14 cellular contexts compared by ENCODE assay signal in genomic region chr16:77207029-77207428, GRCh38. TPM values are rescaled to one million over a fixed set of nuclear protein-coding genes. Genes with fewer than 3 reads are reported as not detected.
DNase-seq lines count a peak whose midpoint lies in the region; ATAC-seq and TF ChIP-seq lines count a peak whose summit lies in the region.
"Had no signal": no experiment of that assay in that cellular context is flagged by ENCODE, and none has a peak within 500 bp of the region (broad histone marks: within the 10 kb centered on the region; RNA-seq: fewer than 3 reads in every experiment).

No MANE protein-coding gene starts in this region.

- H3K27me3 ChIP-seq in SK-N-SH (ENCODE audit: insufficient read depth), result no peaks in the 10 kb centered on the region
- H3K27me3 ChIP-seq: BLaER1 treated with 17β-estradiol and CSF1 and Interleukin-3, amounts not matched to agents 10 nM and 100 nM had no signal

- TF ChIP-seq CTCF in SK-N-SH (IDR thresholded peaks at IDR 0.05), result no peak

- POLR2A ChIA-PET in SK-N-SH (lab: Yijun Ruan, JAX), result no interaction called here

- H3K9ac ChIP-seq in SK-N-SH, result no peak overlapping the region
- H3K9ac ChIP-seq: BLaER1 treated with 17β-estradiol and CSF1 and Interleukin-3, amounts not matched to agents 10 nM and 100 nM had no signal

- no peaks in the 10 kb centered on the region for H3K9me3 ChIP-seq in SK-N-SH
- H3K9me3 ChIP-seq: BLaER1 treated with 17β-estradiol and CSF1 and Interleukin-3, amounts not matched to agents 10 nM and 100 nM had no signal

- no peak overlapping the region for H2AFZ ChIP-seq in SK-N-SH (ENCODE audit: low read depth)

- H3K4me3 ChIP-seq in SK-N-SH (ENCODE audit: low read depth in 2 of 2, low read length in 1 of 2), result no peak overlapping the region
- H3K4me3 ChIP-seq: BLaER1 treated with 17β-estradiol and CSF1 and Interleukin-3, amounts not matched to agents 10 nM and 100 nM had no signal

- H3K27ac ChIP-seq in SK-N-SH (ENCODE audit: low read depth in 2 of 2, low read length in 1 of 2), result no peak overlapping the region
- no peak overlapping the region for H3K27ac ChIP-seq in substantia nigra (ENCODE audit: low read depth, low read length, poor library complexity, severe bottlenecking)
- H3K27ac ChIP-seq: 22Rv1; BLaER1 treated with 17β-estradiol and CSF1 and Interleukin-3, amounts not matched to agents 10 nM and 100 nM had no signal

- H4K20me1 ChIP-seq in SK-N-SH (ENCODE audit: insufficient read depth), result no peaks in the 10 kb centered on the region

- 76% methylated on average over 5 of the region's 5 CpGs for WGBS in SK-N-SH (ENCODE audit: low lambda C conversion rate)

- no peak for ATAC-seq in SK-N-SH treated with all-trans-retinoic acid at 6 μM for 48 hours

- no peak for TF ChIP-seq EP300 in SK-N-SH (IDR thresholded peaks at IDR 0.05; ENCODE audit: borderline replicate concordance in 1 of 2, low read depth in 1 of 2, low read length in 1 of 2)

- H3F3A ChIP-seq in SK-N-SH (replicated peaks; ENCODE audit: insufficient read depth), result no peaks in the 10 kb centered on the region

- peaks cover 0 to 6% of the 10 kb centered on the region in 2 experiments; a peak in 1 of 4 replicates for H3K4me1 ChIP-seq in SK-N-SH (ENCODE audit: control insufficient read depth in 1 of 2, insufficient read depth in 2 of 2, low read depth in 1 of 2, low read length in 1 of 2)

- TF ChIP-seq RAD21 in SK-N-SH (IDR thresholded peaks at IDR 0.05; ENCODE audit: low read length), result no peak

- no peaks in the 10 kb centered on the region for H3K9me2 ChIP-seq in SK-N-SH

- H3K79me2 ChIP-seq in SK-N-SH (ENCODE audit: insufficient read depth), result no peaks in the 10 kb centered on the region; the same call in 1 of the 2 replicates

- CTCF ChIA-PET in SK-N-SH (lab: Yijun Ruan, JAX), result no interaction called here

- H3K4me2 ChIP-seq in SK-N-SH, result no peak overlapping the region
- H3K4me2 ChIP-seq: BLaER1 treated with 17β-estradiol and CSF1 and Interleukin-3, amounts not matched to agents 10 nM and 100 nM had no signal

- DNase-seq in SK-N-SH (no peak), left kidney (ENCODE audit: low read depth, low spot score) (peak; percentile 56), activated gamma-delta T cell treated with Interleukin-2 at 50 U/mL for 16 hours (no peak), Kasumi-1 (lab: John Stamatoyannopoulos, UW) (no peak), substantia nigra (lab: John Stamatoyannopoulos, UW) (no peak)
- DNase-seq: CD4-positive, CD25-positive, alpha-beta regulatory T cell; DMS53; GF-D8; H7; KBM-7 had no signal

- no peaks in the 10 kb centered on the region for H3K36me3 ChIP-seq in SK-N-SH (replicated peaks in 1 of 2; ENCODE audit: control insufficient read depth in 1 of 2, insufficient read depth in 2 of 2, low read length in 1 of 2)

TF ChIP-seq in SK-N-SH, 30 proteins besides CTCF, POLR2A, EP300 and RAD21:
- TF ChIP-seq ELF1 (IDR thresholded peaks at IDR 0.05), result no peak
- TF ChIP-seq REST (IDR thresholded peaks at IDR 0.05; ENCODE audit: low read depth, low read length), result peak; percentile 91

TF ChIP-seq in SK-N-SH treated with all-trans-retinoic acid at 6 μM for 48 hours, 23 proteins besides CTCF, POLR2A, EP300 and RAD21:
- TF ChIP-seq TOX (CRISPR knock-in tag; IDR thresholded peaks at IDR 0.05; ENCODE audit: borderline replicate concordance), result no peak
- no peak for TF ChIP-seq ESRRG (CRISPR knock-in tag; IDR thresholded peaks at IDR 0.05)
- TF ChIP-seq ZC3H10 (CRISPR knock-in tag; IDR thresholded peaks at IDR 0.05), result no peak
- no peak for TF ChIP-seq ZNF8 (CRISPR knock-in tag; IDR thresholded peaks at IDR 0.05)

TF ChIP-seq in PFSK-1, 5 proteins besides CTCF, POLR2A, EP300 and RAD21:
- TF ChIP-seq REST (IDR thresholded peaks at IDR 0.05; ENCODE audit: insufficient read depth in 1 of 2, low read depth in 2 of 2, low read length in 2 of 2) (peak; percentile 79 to 93), TAF1 (IDR thresholded peaks at IDR 0.05; ENCODE audit: borderline replicate concordance, insufficient read depth, low read length) (no peak), SIN3A (IDR thresholded peaks at IDR 0.05; ENCODE audit: borderline replicate concordance, insufficient read depth, low read length) (no peak), POLR2AphosphoS5 (IDR thresholded peaks at IDR 0.05; ENCODE audit: low read depth, low read length) (no peak), FOXP2 (optimal IDR thresholded peaks at IDR 0.05; ENCODE audit: borderline replicate concordance, extremely low read depth, extremely low read length, insufficient read depth) (no peak)

RNA-seq across cellular contexts. Expression of gene SYCE1L, which starts 7.8 kb away (rescaled TPM):
- polyA plus RNA-seq in SK-N-SH (2012; rRNA removed), result 1.4 and 3.5 TPM in 2 replicates
- polyA plus RNA-seq in SK-N-SH (2012; cell fraction: cytosol; rRNA removed), result 1.7 and 1.9 TPM in 2 replicates
- 5.3 and 8.8 TPM in 2 replicates for polyA plus RNA-seq in SK-N-SH (2012; cell fraction: nucleus; rRNA removed)
- 5.8 TPM for polyA plus RNA-seq in PFSK-1 (2012; ENCODE audit: insufficient read length, low read depth)

RNA-seq across cellular contexts. Expression of gene MON1B, which starts 16.0 kb away (rescaled TPM):
- 13.5 and 16.9 TPM in 2 replicates for polyA plus RNA-seq in SK-N-SH (2012; rRNA removed)
- 8.0 and 10.4 TPM in 2 replicates for polyA plus RNA-seq in SK-N-SH (2012; cell fraction: cytosol; rRNA removed)
- polyA plus RNA-seq in SK-N-SH (2012; cell fraction: nucleus; rRNA removed), result 45.0 and 54.1 TPM in 2 replicates
- polyA plus RNA-seq in PFSK-1 (2012; ENCODE audit: insufficient read length, low read depth), result 33.8 TPM
